ENCODE assay signal across 31 cellular contexts in genomic region chrX:122203399-122203798, GRCh38.
"Had no signal": no experiment of that assay in that cellular context is flagged by ENCODE, and none has a peak within 500 bp of the region (broad histone marks: within the 10 kb centered on the region; RNA-seq: fewer than 3 reads in every experiment).

No MANE protein-coding gene starts in this region.

- H3K27me3 Mint-ChIP-seq: memory B cell; naive B cell; natural killer cell treated with Interleukin-12 subunit alpha and Interleukin-12 subunit beta and Interleukin-15 and Interleukin-18, amount 100 ng/mL, for 72 hours; stimulated activated naive CD8-positive, alpha-beta T cell treated with anti-CD3 and anti-CD28 coated beads, Interleukin-15, amount 100 ng/mL, for 72 hours had no signal

- H3K9me3 ChIP-seq: esophagus muscularis mucosa, gastroesophageal sphincter, heart right ventricle, mucosa of descending colon, prostate gland, right atrium auricular region, suprapubic skin, transverse colon, upper lobe of right lung, uterus had no signal

- H3K4me3 Mint-ChIP-seq: memory B cell; mesothelial cell of epicardium; naive B cell; natural killer cell treated with Interleukin-12 subunit alpha and Interleukin-12 subunit beta and Interleukin-15 and Interleukin-18, amount 100 ng/mL, for 72 hours; neural crest cell; stimulated activated naive CD8-positive, alpha-beta T cell treated with anti-CD3 and anti-CD28 coated beads, Interleukin-15, amount 100 ng/mL, for 72 hours had no signal

- DNase-seq: dorsolateral prefrontal cortex; effector CD4-positive, alpha-beta T cell; foreskin keratinocyte; heart right ventricle; hippocampal formation; kidney; mucosa of descending colon; naive B cell; nucleus accumbens; stimulated activated CD4-positive, alpha-beta T cell treated with anti-CD3 and anti-CD28 coated beads, Interleukin-12 subunit alpha, Interleukin-12 subunit beta, amount 100 ng/mL, for 4 hours; stimulated activated CD4-positive, alpha-beta T cell treated with anti-CD3 and anti-CD28 coated beads, Interleukin-1b, Interleukin-23, amount 100 ng/mL, for 48 hours; stimulated activated CD4-positive, alpha-beta T cell treated with anti-CD3 and anti-CD28 coated beads, Interleukin-4, amount 100 ng/mL, for 1 hour; stimulated activated CD8-positive, alpha-beta memory T cell treated with anti-CD3 and anti-CD28 coated beads, Interleukin-4, amount 100 ng/mL, for 48 hours; stimulated activated naive CD4-positive, alpha-beta T cell; stimulated activated naive CD8-positive, alpha-beta T cell treated with anti-CD3 and anti-CD28 coated beads, Interleukin-15, amount 100 ng/mL, for 72 hours; transverse colon; upper lobe of right lung; uterus had no signal

- H3K9me3 Mint-ChIP-seq: memory B cell; stimulated activated naive CD8-positive, alpha-beta T cell treated with anti-CD3 and anti-CD28 coated beads, Interleukin-15, amount 100 ng/mL, for 72 hours had no signal

- H3K4me1 Mint-ChIP-seq: memory B cell; mesothelial cell of epicardium; naive B cell; stimulated activated naive CD8-positive, alpha-beta T cell treated with anti-CD3 and anti-CD28 coated beads, Interleukin-15, amount 100 ng/mL, for 72 hours had no signal

- H3K36me3 ChIP-seq: esophagus muscularis mucosa, gastroesophageal sphincter, heart right ventricle, prostate gland, right atrium auricular region, suprapubic skin, transverse colon, upper lobe of right lung, uterus had no signal

- H3K4me1 ChIP-seq: esophagus muscularis mucosa, foreskin keratinocyte, gastroesophageal sphincter, heart right ventricle, prostate gland, right atrium auricular region, suprapubic skin, transverse colon, upper lobe of right lung, uterus had no signal

- H3K27ac ChIP-seq: dorsolateral prefrontal cortex, esophagus muscularis mucosa, foreskin keratinocyte, gastroesophageal sphincter, heart right ventricle, prostate gland, right atrium auricular region, suprapubic skin, transverse colon, upper lobe of right lung, uterus had no signal

- H3K36me3 Mint-ChIP-seq: memory B cell; mesothelial cell of epicardium; naive B cell; natural killer cell treated with Interleukin-12 subunit alpha and Interleukin-12 subunit beta and Interleukin-15 and Interleukin-18, amount 100 ng/mL, for 72 hours had no signal

- H3K27me3 ChIP-seq: esophagus muscularis mucosa, foreskin keratinocyte, gastroesophageal sphincter, heart right ventricle, right atrium auricular region, suprapubic skin, transverse colon, upper lobe of right lung, uterus had no signal

- ATAC-seq: foreskin keratinocyte; gastroesophageal sphincter; heart right ventricle; left lobe of liver; mucosa of descending colon; natural killer cell treated with Interleukin-12 subunit alpha and Interleukin-12 subunit beta and Interleukin-15 and Interleukin-18, amount 100 ng/mL, for 72 hours; sciatic nerve; stimulated activated naive CD8-positive, alpha-beta T cell treated with anti-CD3 and anti-CD28 coated beads, Interleukin-15, amount 100 ng/mL, for 72 hours; upper lobe of right lung had no signal

- H3K4me3 ChIP-seq: dorsolateral prefrontal cortex, esophagus muscularis mucosa, gastroesophageal sphincter, heart right ventricle, lung, mucosa of descending colon, prostate gland, right atrium auricular region, smooth muscle cell, suprapubic skin, transverse colon, upper lobe of right lung, uterus had no signal

- H3K27ac Mint-ChIP-seq: memory B cell; mesothelial cell of epicardium; naive B cell; natural killer cell treated with Interleukin-12 subunit alpha and Interleukin-12 subunit beta and Interleukin-15 and Interleukin-18, amount 100 ng/mL, for 72 hours; stimulated activated naive CD8-positive, alpha-beta T cell treated with anti-CD3 and anti-CD28 coated beads, Interleukin-15, amount 100 ng/mL, for 72 hours had no signal

- H3K4me2 ChIP-seq: smooth muscle cell had no signal
